In genomic region chr2:87341601-87342014, GRCh38 we compare ENCODE assay signal across 1 cellular context.
TF ChIP-seq lines count a peak whose summit lies in the region.
"Not testable (repeated sequence)": the region's sequence is repeated elsewhere in the genome, so short reads cannot be mapped to it uniquely, and the experiment has no call there.

No MANE protein-coding gene starts in this region.

TF ChIP-seq in HepG2, 621 proteins besides CTCF, POLR2A, EP300 and RAD21 (continued from another document):
- peak; percentile 50; the same call in 1 of the 2 replicates for TF ChIP-seq TFAP4 (IDR thresholded peaks at IDR 0.05; ENCODE audit: borderline replicate concordance, low read depth)
- not testable (repeated sequence) for TF ChIP-seq NR2F6 (IDR thresholded peaks at IDR 0.05)
- TF ChIP-seq NR2F6 (CRISPR knock-in tag; IDR thresholded peaks at IDR 0.05), result peak; percentile 13; the same call in 1 of the 2 replicates
- peak; percentile 27; the same call in 1 of the 2 replicates for TF ChIP-seq SAP130 (CRISPR knock-in tag; IDR thresholded peaks at IDR 0.05; ENCODE audit: low read depth)
- peak; percentile 9; the same call in 1 of the 2 replicates for TF ChIP-seq SMC3 (IDR thresholded peaks at IDR 0.05; ENCODE audit: low read length)
- 0 out of 2 replicates have a peak, but pooled peaks have one; percentile 44 for TF ChIP-seq KDM3A (CRISPR knock-in tag; IDR thresholded peaks at IDR 0.05; ENCODE audit: low read depth)
- TF ChIP-seq ZNF143 (CRISPR knock-in tag; IDR thresholded peaks at IDR 0.05), result peak; percentile 60; the same call in 1 of the 2 replicates
